ENCODE assay signal across 26 cellular contexts in genomic region chr12:33026791-33027190, GRCh38.
DNase-seq lines count a peak whose midpoint lies in the region; ATAC-seq, FAIRE-seq and TF ChIP-seq lines count a peak whose summit lies in the region.
"Had no signal": no experiment of that assay in that cellular context is flagged by ENCODE, and none has a peak within 500 bp of the region (broad histone marks: within the 10 kb centered on the region; RNA-seq: fewer than 3 reads in every experiment).

No MANE protein-coding gene starts in this region.

- DNase-seq in HepG2 (ENCODE audit: low spot score) = no peak
- DNase-seq in right lobe of liver = no peak
- no peak for DNase-seq in IMR-90
- no peak for DNase-seq in K562 (ENCODE audit: extremely low read depth in 1 of 4, low spot score in 3 of 4)
- no peak for DNase-seq in heart right ventricle
- no peak for DNase-seq in substantia nigra (lab: John Stamatoyannopoulos, UW)
- no peak for DNase-seq in Ammon's horn (ENCODE audit: low spot score)
- DNase-seq: ACHN; Calu3; CD4-positive, alpha-beta memory T cell; CD8-positive, alpha-beta memory T cell; COR-L47; DMS 273 treated with DMSO at 0.1 percent for 48 hours; DMS153; DMS53; DMS79; DND-41; EL; GDM1 had no signal

- no peak overlapping the region for H3K27ac ChIP-seq in HepG2 (ENCODE audit: extremely low read length, insufficient read depth, low read length)
- no peak overlapping the region for H3K27ac ChIP-seq in right lobe of liver
- H3K27ac ChIP-seq in IMR-90 (ENCODE audit: insufficient read depth, low read length) = no peak overlapping the region
- H3K27ac ChIP-seq in K562 (ENCODE audit: extremely low read depth, low read depth, low read length) = no peak overlapping the region
- no peak overlapping the region for H3K27ac ChIP-seq in heart right ventricle
- H3K27ac ChIP-seq in substantia nigra (ENCODE audit: low read depth, low read length, poor library complexity, severe bottlenecking) = no peak overlapping the region
- H3K27ac ChIP-seq: 22Rv1; BLaER1 treated with 17β-estradiol and CSF1 and Interleukin-3, amounts not matched to agents 10 nM and 100 nM; C4-2B had no signal

- TF ChIP-seq CTCF in HepG2 (CRISPR knock-in tag; IDR thresholded peaks at IDR 0.05) = no peak
- no peak for TF ChIP-seq CTCF in right lobe of liver (IDR thresholded peaks at IDR 0.05)
- no peak for TF ChIP-seq CTCF in IMR-90 (conservative IDR thresholded peaks at IDR 0.05; ENCODE audit: low read depth, low read length)
- no peak for TF ChIP-seq CTCF in K562 (IDR thresholded peaks at IDR 0.05 in 2 of 3, conservative IDR thresholded peaks at IDR 0.05 in 1 of 3; ENCODE audit: insufficient read depth in 2 of 3, low read depth in 1 of 3, low read length in 3 of 3)
- TF ChIP-seq CTCF in heart right ventricle (IDR thresholded peaks at IDR 0.05) = no peak

- H3K27me3 ChIP-seq in HepG2 (ENCODE audit: control insufficient read depth in 1 of 2, insufficient read depth in 2 of 2, low read length in 2 of 2) (no peaks in the 10 kb centered on the region), right lobe of liver (no peaks in the 10 kb centered on the region), IMR-90 (ENCODE audit: control insufficient read depth, insufficient read depth, low read length) (no peaks in the 10 kb centered on the region), K562 (ENCODE audit: control insufficient read depth in 2 of 2, insufficient read depth in 2 of 2, low read length in 2 of 2) (no peaks in the 10 kb centered on the region), heart right ventricle (no peaks in the 10 kb centered on the region)
- H3K27me3 ChIP-seq: BLaER1 treated with 17β-estradiol and CSF1 and Interleukin-3, amounts not matched to agents 10 nM and 100 nM had no signal

- H3K36me3 ChIP-seq in HepG2 (replicated peaks in 1 of 2; ENCODE audit: control insufficient read depth in 1 of 2, insufficient read depth in 2 of 2, low read length in 2 of 2) = no peaks in the 10 kb centered on the region
- no peaks in the 10 kb centered on the region for H3K36me3 ChIP-seq in right lobe of liver
- no peaks in the 10 kb centered on the region for H3K36me3 ChIP-seq in IMR-90 (ENCODE audit: control insufficient read depth, insufficient read depth, low read length)
- H3K36me3 ChIP-seq in K562 (ENCODE audit: control insufficient read depth, insufficient read depth, low read length) = no peaks in the 10 kb centered on the region
- no peaks in the 10 kb centered on the region for H3K36me3 ChIP-seq in heart right ventricle
- H3K36me3 ChIP-seq: BLaER1 treated with 17β-estradiol and CSF1 and Interleukin-3, amounts not matched to agents 10 nM and 100 nM had no signal

- H3K18ac ChIP-seq in IMR-90 (ENCODE audit: low read depth, low read length) = no peak overlapping the region

- POLR2A ChIA-PET in HepG2 (lab: Yijun Ruan, JAX) = no interaction called here
- POLR2A ChIA-PET in IMR-90 (lab: Charles Lee; ENCODE audit: unreplicated experiment) = no interaction called here
- POLR2A ChIA-PET in K562 (lab: Yijun Ruan, JAX) = no interaction called here

- ATAC-seq in HepG2 = no peak
- no peak for ATAC-seq in right lobe of liver
- no peak for ATAC-seq in IMR-90 (ENCODE audit: low read depth)
- ATAC-seq in K562 = no peak
- ATAC-seq in heart right ventricle = no peak
- ATAC-seq: GM12878 had no signal

- H4K8ac ChIP-seq in IMR-90 (ENCODE audit: low read depth in 2 of 2, low read length in 2 of 2) = no peak overlapping the region

- no peaks in the 10 kb centered on the region for H3K9me3 ChIP-seq in HepG2 (ENCODE audit: low read length)
- no peaks in the 10 kb centered on the region for H3K9me3 ChIP-seq in right lobe of liver
- peaks cover 6% of the 10 kb centered on the region for H3K9me3 ChIP-seq in IMR-90 (ENCODE audit: control insufficient read depth, insufficient read depth, low read length)
- no peaks in the 10 kb centered on the region for H3K9me3 ChIP-seq in K562 (replicated peaks; ENCODE audit: control insufficient read depth, insufficient read depth, low read depth, low read length)
- peaks cover 0 to 13% (median 0%) of the 10 kb centered on the region in 11 donors for H3K9me3 ChIP-seq in heart right ventricle

- no peak overlapping the region for H2AK9ac ChIP-seq in IMR-90 (replicated peaks; ENCODE audit: low read depth, low read length, poor library complexity)

- FAIRE-seq in HepG2 (lab: Jason Lieb, UNC) (no peak), K562 (lab: Jason Lieb, UNC) (no peak)
- FAIRE-seq: D721Med, GM12878, GM12892, GM18507 had no signal

- H2AFZ ChIP-seq in HepG2 (ENCODE audit: low read length) = no peak overlapping the region
- H2AFZ ChIP-seq in IMR-90 (replicated peaks; ENCODE audit: low read length, poor library complexity) = no peak overlapping the region
- H2AFZ ChIP-seq in K562 (ENCODE audit: low read depth, low read length) = no peak overlapping the region

- no peak overlapping the region for H3K56ac ChIP-seq in IMR-90 (ENCODE audit: extremely low read depth, insufficient read depth, low read length)

- TF ChIP-seq EP300 in HepG2 (IDR thresholded peaks at IDR 0.05; ENCODE audit: low read depth in 2 of 2, low read length in 2 of 2) (no peak), HepG2 (CRISPR knock-in tag; IDR thresholded peaks at IDR 0.05; ENCODE audit: borderline replicate concordance) (no peak), K562 (IDR thresholded peaks at IDR 0.05; ENCODE audit: low read length) (no peak)

- H2BK20ac ChIP-seq in IMR-90 (ENCODE audit: low read depth, low read length) = no peak overlapping the region

- BruUV-seq in HepG2 (replicated peaks; lab: Mats Ljungman, UMichigan) = no TSS peak
- no TSS peak for BruUV-seq in IMR-90 (replicated peaks; lab: Mats Ljungman, UMichigan)
- BruUV-seq in K562 (replicated peaks; lab: Mats Ljungman, UMichigan) = no TSS peak

- no peaks in the 10 kb centered on the region for H3K79me1 ChIP-seq in IMR-90 (ENCODE audit: low read depth in 1 of 2, low read length in 2 of 2)

- H3K4me3 ChIP-seq in HepG2 (replicated peaks in 1 of 3; ENCODE audit: insufficient read depth in 1 of 3, low read depth in 2 of 3, low read length in 3 of 3) = no peak overlapping the region
- H3K4me3 ChIP-seq in right lobe of liver = no peak overlapping the region
- H3K4me3 ChIP-seq in IMR-90 (ENCODE audit: insufficient read depth, low read depth, low read length) = no peak overlapping the region
- H3K4me3 ChIP-seq in K562 = no peak overlapping the region
- H3K4me3 ChIP-seq in heart right ventricle = no peak overlapping the region
- H3K4me3 ChIP-seq: BLaER1 treated with 17β-estradiol and CSF1 and Interleukin-3, amounts not matched to agents 10 nM and 100 nM; GM12878 had no signal

- H3K14ac ChIP-seq in IMR-90 (replicated peaks; ENCODE audit: low read depth, low read length) = no peak overlapping the region

- H3K4ac ChIP-seq in IMR-90 (ENCODE audit: low read depth, low read length) = no peak overlapping the region

- no peaks in the 10 kb centered on the region for H4K20me1 ChIP-seq in HepG2 (ENCODE audit: insufficient read depth, low read length)
- H4K20me1 ChIP-seq in IMR-90 (ENCODE audit: insufficient read depth, low read length) = no peaks in the 10 kb centered on the region
- H4K20me1 ChIP-seq in K562 (replicated peaks; ENCODE audit: control insufficient read depth, insufficient read depth, low read length) = no peaks in the 10 kb centered on the region
- H4K20me1 ChIP-seq: BLaER1 treated with 17β-estradiol and CSF1 and Interleukin-3, amounts not matched to agents 10 nM and 100 nM had no signal

- CTCF ChIA-PET in HepG2 (lab: Yijun Ruan, JAX; ENCODE audit: low intra/inter-chr PET ratio, low total read pairs) = no interaction called here
- CTCF ChIA-PET in IMR-90 (lab: Yijun Ruan, JAX) = no interaction called here
- CTCF ChIA-PET in K562 (lab: Yijun Ruan, JAX; ENCODE audit: low intra/inter-chr PET ratio) = no interaction called here

- intact Hi-C loops in HepG2 (cut with micrococcal nuclease; ENCODE audit: unreplicated experiment) (no loop called here), right lobe of liver (cut with DNase I) (no loop called here), IMR-90 (cut with micrococcal nuclease) (no loop called here), K562 (cut with micrococcal nuclease) (no loop called here), heart right ventricle (cut with DNase I) (no loop called here)

- in situ Hi-C loops in HepG2 (cut with HindIII; ENCODE audit: extremely low pct_ligation_motif_present, low pct_unique_long_range_greater_than_20kb) = no loop called here
- in situ Hi-C loops in IMR-90 (cut with MboI; ENCODE audit: low sequenced_read_pairs) = no loop called here
- in situ Hi-C loops in K562 (cut with MboI) = no loop called here

- H3K4me2 ChIP-seq in HepG2 (ENCODE audit: low read depth, low read length) (no peak overlapping the region), IMR-90 (ENCODE audit: low read depth, low read length) (no peak overlapping the region), K562 (ENCODE audit: insufficient read depth, low read length) (no peak overlapping the region)
- H3K4me2 ChIP-seq: BLaER1 treated with 17β-estradiol and CSF1 and Interleukin-3, amounts not matched to agents 10 nM and 100 nM had no signal

- no peak overlapping the region for H2BK5ac ChIP-seq in IMR-90 (ENCODE audit: low read depth, low read length, poor library complexity, severe bottlenecking)

- H2BK120ac ChIP-seq in IMR-90 (ENCODE audit: low read depth, low read length) = no peak overlapping the region

- no peak overlapping the region for H2BK15ac ChIP-seq in IMR-90 (ENCODE audit: low read depth, low read length)

- H4K5ac ChIP-seq in IMR-90 (ENCODE audit: low read depth, low read length) = no peak overlapping the region

- H3K23ac ChIP-seq in IMR-90 (ENCODE audit: low read depth, low read length) = no peak overlapping the region

- TF ChIP-seq POLR2A in HepG2 (IDR thresholded peaks at IDR 0.05; ENCODE audit: insufficient read depth in 1 of 2, low read depth in 2 of 2, low read length in 2 of 2) (no peak), right lobe of liver (IDR thresholded peaks at IDR 0.05) (no peak), IMR-90 (IDR thresholded peaks at IDR 0.05; ENCODE audit: low read depth, low read length) (no peak), K562 (conservative IDR thresholded peaks at IDR 0.05) (no peak)

- H3K9me1 ChIP-seq in IMR-90 (ENCODE audit: insufficient read depth, low read length) (no peaks in the 10 kb centered on the region), K562 (ENCODE audit: control insufficient read depth, insufficient read depth, low read length) (no peaks in the 10 kb centered on the region)

- H3K9ac ChIP-seq in HepG2 (ENCODE audit: insufficient read depth, low read depth, low read length) (no peak overlapping the region), IMR-90 (ENCODE audit: low read depth, low read length) (no peak overlapping the region), K562 (ENCODE audit: insufficient read depth in 1 of 2, low read depth in 2 of 2, low read length in 2 of 2) (no peak overlapping the region)
- H3K9ac ChIP-seq: BLaER1 treated with 17β-estradiol and CSF1 and Interleukin-3, amounts not matched to agents 10 nM and 100 nM had no signal

- dilution Hi-C loops in IMR-90 (cut with HindIII; ENCODE audit: low sequenced_read_pairs, unreplicated experiment) = no loop called here

- no peak for TF ChIP-seq RAD21 in HepG2 (CRISPR knock-in tag; IDR thresholded peaks at IDR 0.05)
- no peak for TF ChIP-seq RAD21 in IMR-90 (IDR thresholded peaks at IDR 0.05; ENCODE audit: low read length)
- no peak for TF ChIP-seq RAD21 in K562 (CRISPR knock-in tag; conservative IDR thresholded peaks at IDR 0.05 in 1 of 2, IDR thresholded peaks at IDR 0.05 in 1 of 2)

- no peaks in the 10 kb centered on the region for H3K4me1 ChIP-seq in HepG2 (ENCODE audit: insufficient read depth, low read length)
- no peaks in the 10 kb centered on the region for H3K4me1 ChIP-seq in right lobe of liver
- no peaks in the 10 kb centered on the region for H3K4me1 ChIP-seq in IMR-90 (ENCODE audit: control insufficient read depth, insufficient read depth, low read length)
- no peaks in the 10 kb centered on the region for H3K4me1 ChIP-seq in K562 (replicated peaks in 1 of 2; ENCODE audit: control insufficient read depth in 2 of 2, insufficient read depth in 2 of 2, low read length in 2 of 2)
- H3K4me1 ChIP-seq in heart right ventricle = no peaks in the 10 kb centered on the region
- H3K4me1 ChIP-seq: BLaER1 treated with 17β-estradiol and CSF1 and Interleukin-3, amounts not matched to agents 10 nM and 100 nM had no signal

- H3K79me2 ChIP-seq in HepG2 (ENCODE audit: insufficient read depth, low read length) (no peaks in the 10 kb centered on the region), K562 (ENCODE audit: control insufficient read depth, insufficient read depth, low read length) (no peaks in the 10 kb centered on the region)

- H4K91ac ChIP-seq in IMR-90 (ENCODE audit: insufficient read depth, low read depth, low read length) = no peak overlapping the region

- H2AK5ac ChIP-seq in IMR-90 (ENCODE audit: low read depth, low read length) = no peak overlapping the region

Comparison
In these comparisons a context has a peak if more than half of its experiments do, and no peak if none do; other contexts are left out.
1. Of the 241 proteins assayed by ChIP-seq in both HepG2 and K562: peak only in HepG2: MAFF and MAFK; only in K562: MAFG and NFE2; in both: none; in neither: 237.